ENCODE assay signal across 8 cellular contexts in genomic region chr10:131453772-131454634, GRCh38.
DNase-seq lines count a peak whose midpoint lies in the region; ATAC-seq and TF ChIP-seq lines count a peak whose summit lies in the region.

No MANE protein-coding gene starts in this region.

- POLR2A ChIA-PET in PC-3 (lab: Charles Lee; ENCODE audit: unreplicated experiment): no interaction called here

- intact Hi-C loops in PC-3 (cut with micrococcal nuclease): no loop called here

- TF ChIP-seq CTCF in PC-3 (conservative IDR thresholded peaks at IDR 0.05; ENCODE audit: low read depth, low read length): peak; percentile 56

- no TSS peak for BruUV-seq in PC-3 (replicated peaks; lab: Mats Ljungman, UMichigan)

- H3K4me3 Mint-ChIP-seq in activated naive CD8-positive, alpha-beta T cell: peak overlapping the region; percentile 65

- ATAC-seq in PC-3: no peak
- ATAC-seq in HG03521 (IDR thresholded peaks at IDR 0.05; ENCODE audit: unreplicated experiment): no peak
- ATAC-seq in GM19035 (IDR thresholded peaks at IDR 0.05; ENCODE audit: unreplicated experiment): no peak

- H3K27ac Mint-ChIP-seq in activated naive CD8-positive, alpha-beta T cell: no peak overlapping the region

- no peaks in the 10 kb centered on the region for H3K9me2 ChIP-seq in PC-3 (replicated peaks; ENCODE audit: low read length)

- peak; percentile 19 for DNase-seq in NCI-H748 (lab: John Stamatoyannopoulos, UW; ENCODE audit: unreplicated experiment)
- DNase-seq in NCI-H748 treated with DMSO at 0.1 percent for 48 hours (lab: John Stamatoyannopoulos, UW): no peak
- peak; percentile 36 for DNase-seq in PC-3
- DNase-seq in hypothalamus (lab: John Stamatoyannopoulos, UW): peak in 46 of 51 donors; percentile 11 to 90 (median 54)
- DNase-seq in retina: peak; percentile 96

- H3K79me2 ChIP-seq in PC-3 (ENCODE audit: low read length): no peaks in the 10 kb centered on the region

- H3K4me1 Mint-ChIP-seq in activated naive CD8-positive, alpha-beta T cell (ENCODE audit: low read depth): peaks cover 4% of the 10 kb centered on the region

- no peaks in the 10 kb centered on the region for H4K20me1 ChIP-seq in PC-3 (ENCODE audit: low read length)

- CTCF ChIA-PET in PC-3 (lab: Charles Lee): no interaction called here

- no peaks in the 10 kb centered on the region for H3K36me3 ChIP-seq in PC-3 (ENCODE audit: low read depth, low read length)

- no peaks in the 10 kb centered on the region for H3K36me3 Mint-ChIP-seq in activated naive CD8-positive, alpha-beta T cell

- no peaks in the 10 kb centered on the region for H3K9me3 ChIP-seq in PC-3 (ENCODE audit: low read length)

- no peak overlapping the region for H2AFZ ChIP-seq in PC-3 (ENCODE audit: low read length)

- H3K4me2 ChIP-seq in PC-3 (ENCODE audit: low read length): no peak overlapping the region

- peaks cover 23% of the 10 kb centered on the region for H3K27me3 ChIP-seq in PC-3 (ENCODE audit: low read length)

- H3K4me1 ChIP-seq in PC-3 (ENCODE audit: insufficient read depth, low read length): no peaks in the 10 kb centered on the region

- H3K9me3 Mint-ChIP-seq in activated naive CD8-positive, alpha-beta T cell (ENCODE audit: low read depth): no peaks in the 10 kb centered on the region

- no peak overlapping the region for H3K27ac ChIP-seq in PC-3 (ENCODE audit: low read length)

- no peak overlapping the region for H3K9ac ChIP-seq in PC-3 (ENCODE audit: low read length)

- H3K27me3 Mint-ChIP-seq in activated naive CD8-positive, alpha-beta T cell: peaks cover 9% of the 10 kb centered on the region

- H3K4me3 ChIP-seq in PC-3 (ENCODE audit: low read length): no peak overlapping the region

- no peaks in the 10 kb centered on the region for H3F3A ChIP-seq in PC-3 (ENCODE audit: low read length, unreplicated experiment)
